ENCODE assay signal across 35 cellular contexts in the genomic region with DNA sequence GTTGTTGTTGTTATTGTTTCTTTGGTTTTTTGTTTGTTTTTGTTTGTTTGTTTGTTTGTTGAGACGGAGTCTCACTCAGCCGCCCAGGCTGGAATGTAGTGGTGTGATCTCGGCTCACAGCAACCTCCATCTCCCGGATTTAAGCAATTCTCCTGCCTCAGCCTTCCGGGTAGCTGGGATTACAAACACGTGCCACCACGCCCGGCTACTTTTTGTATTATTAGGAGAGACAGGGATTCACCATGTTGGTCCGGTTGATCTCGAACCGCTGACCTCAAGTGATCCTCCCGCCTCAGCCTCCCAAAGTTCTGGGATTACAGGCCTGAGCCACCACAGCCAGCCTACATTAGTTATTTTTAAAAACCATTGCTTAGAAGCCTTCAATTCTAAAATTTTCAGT. TPM values are rescaled to one million over a fixed set of nuclear protein-coding genes. Genes with fewer than 3 reads are reported as not detected.
"Had no signal": no experiment of that assay in that cellular context is flagged by ENCODE, and none has a peak within 500 bp of the region (broad histone marks: within the 10 kb centered on the region; RNA-seq: fewer than 3 reads in every experiment).

No MANE protein-coding gene starts in this region.

- H3K36me3 ChIP-seq: MG63 had no signal

- H3K9ac ChIP-seq: KMS-11 had no signal

- H3K4me2 ChIP-seq: KMS-11 had no signal

- H3K4me3 ChIP-seq: MG63 had no signal

- DNase-seq: Karpas-422, Kasumi-1, KG1, MG63, MM.1S, MV-4-11, NCI-H1048, NCI-H1092, NCI-H1092 treated with DMSO at 0.1 percent for 48 hours, NCI-H1105, NCI-H1105 treated with DMSO at 0.1 percent for 48 hours, NCI-H1417, NCI-H1417 treated with DMSO at 0.1 percent for 48 hours, NCI-H1436, NCI-H1436 treated with DMSO at 0.1 percent for 48 hours, NCI-H146, NCI-H1694, NCI-H1694 treated with DMSO at 0.1 percent for 48 hours, NCI-H187, NCI-H187 treated with DMSO at 0.1 percent for 48 hours, NCI-H1930, NCI-H2029, NCI-H2029 treated with DMSO at 0.1 percent for 48 hours, NCI-H2081, NCI-H2081 treated with DMSO at 0.1 percent for 48 hours, NCI-H2107, NCI-H2171, NCI-H2227 treated with DMSO at 0.1 percent for 48 hours, NCI-H345, NCI-H446, NCI-H446 treated with DMSO at 0.1 percent for 48 hours had no signal

- H3K27ac ChIP-seq: KMS-11 had no signal

- H3K9me3 ChIP-seq: MG63 had no signal

- H3K27me3 ChIP-seq: MG63 had no signal

RNA-seq across cellular contexts. Expression of a gene that starts 45.0 kb away (rescaled TPM):
- total RNA-seq: M059J, MCF 10A, NCI-H460 had no signal
